16 cellular contexts compared by ENCODE assay signal in genomic region chr11:77027275-77027674, GRCh38.
DNase-seq lines count a peak whose midpoint lies in the region.
"Had no signal": no experiment of that assay in that cellular context is flagged by ENCODE, and none has a peak within 500 bp of the region (broad histone marks: within the 10 kb centered on the region; RNA-seq: fewer than 3 reads in every experiment).

No MANE protein-coding gene starts in this region.

- peak; percentile 10 for DNase-seq in EH (ENCODE audit: low read depth)
- DNase-seq in NCI-H446 treated with DMSO at 0.1 percent for 48 hours (lab: John Stamatoyannopoulos, UW), result peak; percentile 62
- no peak for DNase-seq in epithelial cell of prostate (ENCODE audit: low read depth, low spot score)
- DNase-seq in SKM-1 (lab: John Stamatoyannopoulos, UW; ENCODE audit: unreplicated experiment), result no peak
- no peak for DNase-seq in NAMALWA (ENCODE audit: low spot score)
- no peak for DNase-seq in midbrain (lab: John Stamatoyannopoulos, UW)
- DNase-seq: activated CD4-positive, CD25-positive, alpha-beta regulatory T cell; activated naive CD8-positive, alpha-beta T cell treated with anti-CD3 and anti-CD28 coated beads, Interleukin-2, amount 50 U/mL, for 24 hours; DMS153; Karpas-422; natural killer cell; Right ventricle myocardium superior; spleen; T-helper 2 cell had no signal

- no peaks in the 10 kb centered on the region for H3K9me3 ChIP-seq in mucosa of rectum (ENCODE audit: control insufficient read depth in 2 of 2, low read length in 2 of 2)
- H3K9me3 ChIP-seq: prostate gland, spleen had no signal

- H3K4me3 ChIP-seq in mucosa of rectum (ENCODE audit: low read length in 2 of 2), result no peak overlapping the region
- H3K4me3 ChIP-seq: prostate gland, spleen had no signal

- peaks cover 0 to 3% of the 10 kb centered on the region in 2 donors for H3K36me3 ChIP-seq in mucosa of rectum (ENCODE audit: control insufficient read depth in 2 of 2, insufficient read depth in 2 of 2, low read length in 2 of 2)
- H3K36me3 ChIP-seq: prostate gland had no signal

- peaks cover 0 to 4% of the 10 kb centered on the region in 2 donors for H3K27me3 ChIP-seq in mucosa of rectum (ENCODE audit: control insufficient read depth in 2 of 2, insufficient read depth in 2 of 2, low read length in 2 of 2)

- H3K27ac ChIP-seq in epithelial cell of prostate (peak overlapping the region; percentile 11), mucosa of rectum (ENCODE audit: low read depth in 2 of 2, low read length in 2 of 2) (peak overlapping the region; percentile 74 to 92)
- H3K27ac ChIP-seq: prostate gland, spleen had no signal

- H3K4me1 ChIP-seq in mucosa of rectum (ENCODE audit: control insufficient read depth in 2 of 2, insufficient read depth in 2 of 2, low read length in 2 of 2), result peaks cover 5 to 22% of the 10 kb centered on the region in 2 donors
- H3K4me1 ChIP-seq: prostate gland, spleen had no signal

- no peak overlapping the region for H3K9ac ChIP-seq in mucosa of rectum (ENCODE audit: low read depth in 1 of 2, low read length in 2 of 2)

Comparison
In these comparisons a context has a peak if more than half of its experiments do, and no peak if none do; other contexts are left out.
1. DNase-seq: peak in EH (single experiment) and NCI-H446 treated with DMSO at 0.1 percent for 48 hours (single experiment); none in epithelial cell of prostate (single experiment), SKM-1 (single experiment), NAMALWA (single experiment) and midbrain (single experiment).